26 cellular contexts compared by ENCODE assay signal in the genomic region with DNA sequence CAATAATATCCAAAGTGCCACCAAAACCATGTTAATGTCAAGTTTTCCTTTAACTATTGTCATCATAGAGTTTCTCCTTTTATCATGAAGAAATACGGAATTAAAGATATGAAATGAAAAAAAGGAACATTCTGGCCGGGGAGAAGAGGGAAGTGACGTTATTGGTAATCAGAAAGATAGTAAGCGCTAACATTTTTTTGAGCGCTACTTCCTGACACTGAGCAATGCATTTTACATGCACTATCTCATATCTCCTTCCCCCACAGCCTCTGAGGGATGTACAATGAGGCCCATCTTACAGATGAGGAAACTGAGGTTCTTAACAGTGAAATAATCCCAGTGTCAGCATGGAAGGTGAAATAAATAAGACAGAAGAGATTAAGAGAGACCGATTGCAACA.
"Had no signal": no experiment of that assay in that cellular context is flagged by ENCODE, and none has a peak within 500 bp of the region (broad histone marks: within the 10 kb centered on the region; RNA-seq: fewer than 3 reads in every experiment).

No MANE protein-coding gene starts in this region.

- H3K4me3 ChIP-seq: breast epithelium, hepatocyte, left lung, lung, stomach, suprapubic skin, transverse colon had no signal

- H3K4me2 ChIP-seq: hepatocyte had no signal

- H3K36me3 ChIP-seq: breast epithelium, left lung, stomach, suprapubic skin, transverse colon had no signal

- H3K27me3 ChIP-seq: breast epithelium, hepatocyte, stomach, suprapubic skin, transverse colon had no signal

- FAIRE-seq: astrocyte, colon, small intestine, urothelium cell line had no signal

- H3K27ac ChIP-seq: breast epithelium, hepatocyte, left lung, suprapubic skin, VCaP had no signal

- H3K4me1 ChIP-seq: breast epithelium, left lung, suprapubic skin had no signal

- H3K9me3 ChIP-seq: left lung, stomach, suprapubic skin, transverse colon had no signal

- ATAC-seq: activated CD4-positive, CD25-positive, alpha-beta regulatory T cell treated with anti-CD3 and anti-CD28 coated beads, Interleukin-2, amount 50 U/mL, for 24 hours; activated T-helper 17 cell treated with anti-CD3 and anti-CD28 coated beads, Interleukin-2, amount 50 U/mL, for 72 hours; left lung; sciatic nerve; stimulated activated memory B cell treated with anti-CD40 and anti-IgM and Interleukin-4, amounts not matched to agents 10 μg/mL and 1 μg/mL and 100 μg/mL, for 72 hours had no signal

- H2AFZ ChIP-seq: hepatocyte had no signal

- DNase-seq: activated CD4-positive, alpha-beta T cell treated with anti-CD3 and anti-CD28 coated beads, Interleukin-2, amount 10 ng/mL, durations not matched to agents 7 days and 5 days; activated naive CD4-positive, alpha-beta T cell; activated T-cell treated with anti-CD3 and anti-CD28 coated beads, Interleukin-2, amount 50 U/mL, for 24 hours; effector memory CD4-positive, alpha-beta T cell; foreskin melanocyte; kidney glomerular epithelial cell; left lung; naive B cell; occipital lobe; small intestine; stimulated activated CD4-positive, alpha-beta T cell treated with anti-CD3 and anti-CD28 coated beads, Interleukin-2, amount 100 ng/mL, for 24 hours; stomach; T1000; transverse colon had no signal
